Comparison of ENCODE assay signal across 8 cellular contexts in the genomic region with DNA sequence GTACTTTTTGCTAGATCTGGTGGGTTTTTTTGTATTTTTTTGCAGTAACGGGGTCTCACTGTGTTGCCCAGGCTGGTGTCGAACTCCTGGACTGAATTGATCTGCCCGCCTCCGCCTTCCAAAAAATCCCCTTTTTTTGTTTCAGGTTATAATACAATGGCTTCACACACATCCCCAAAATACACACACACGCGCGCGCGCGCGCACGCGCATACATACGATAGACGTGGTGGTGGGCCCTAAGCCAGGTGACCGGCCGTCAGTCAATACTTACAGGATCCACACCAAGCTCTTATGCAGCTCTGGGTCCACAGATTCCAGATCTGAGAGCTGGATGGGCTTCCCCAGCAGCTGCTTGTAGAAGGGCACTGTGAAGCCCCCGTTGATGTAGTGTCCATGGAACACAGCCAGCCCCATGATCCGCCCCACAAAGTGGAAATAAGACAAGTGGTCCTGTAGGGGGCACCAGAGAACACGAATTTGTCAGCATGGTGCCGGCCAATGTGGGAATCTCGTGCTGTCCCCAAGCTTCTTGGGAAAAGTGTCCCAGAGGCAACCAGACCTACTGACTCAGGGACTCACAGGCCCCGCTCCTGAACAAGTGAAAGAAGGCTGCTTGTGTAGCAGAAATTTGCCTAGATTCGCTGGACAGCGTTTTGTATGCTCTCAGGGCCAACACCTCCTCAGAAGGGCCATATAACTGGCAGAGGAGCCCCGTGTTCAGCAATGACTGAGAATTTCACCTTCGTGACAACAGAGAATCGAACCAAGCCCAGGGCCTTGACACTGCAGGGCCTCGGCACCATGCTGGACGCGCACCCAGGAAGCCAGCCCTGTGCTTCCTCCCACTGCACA.
A peak's percentile ranks its signal among the peaks of the same experiment; 100 is the strongest.
DNase-seq lines count a peak whose midpoint lies in the region; ATAC-seq and TF ChIP-seq lines count a peak whose summit lies in the region.

No MANE protein-coding gene starts in this region.

- no peak overlapping the region for H3K4me3 Mint-ChIP-seq in activated B cell treated with CpG ODN at 0.5 μM for 24 hours

- H3K27me3 Mint-ChIP-seq in activated B cell treated with CpG ODN at 0.5 μM for 24 hours = no peaks in the 10 kb centered on the region

- ATAC-seq in activated B cell treated with CpG ODN at 0.5 μM for 24 hours (ENCODE audit: low read depth) = peak; percentile 65
- no peak for ATAC-seq in HG02981 (IDR thresholded peaks at IDR 0.05; ENCODE audit: unreplicated experiment)

- H3K36me3 Mint-ChIP-seq in activated B cell treated with CpG ODN at 0.5 μM for 24 hours (ENCODE audit: low read depth) = peaks cover 85% of the 10 kb centered on the region

- no peaks in the 10 kb centered on the region for H3K9me3 Mint-ChIP-seq in activated B cell treated with CpG ODN at 0.5 μM for 24 hours

- H3K27ac Mint-ChIP-seq in activated B cell treated with CpG ODN at 0.5 μM for 24 hours = no peak overlapping the region

- POLR2A ChIA-PET in activated B cell treated with CpG ODN at 0.5 μM for 24 hours (lab: Charles Lee) = no interaction called here

- no peaks in the 10 kb centered on the region for H3K4me1 Mint-ChIP-seq in activated B cell treated with CpG ODN at 0.5 μM for 24 hours

- DNase-seq in SIG-M5 treated with dmso at 0.1 percent for 504 hours (lab: John Stamatoyannopoulos, UW; ENCODE audit: unreplicated experiment) (peak; percentile 53), SIG-M5 (lab: John Stamatoyannopoulos, UW) (no peak), NCI-H2081 treated with DMSO at 0.1 percent for 48 hours (lab: John Stamatoyannopoulos, UW) (peak; percentile 14), activated B cell treated with CpG ODN at 0.5 μM for 24 hours (no peak), cardiac fibroblast (ENCODE audit: low read depth in 2 of 2) (peak; percentile 88 to 93), islet precursor cell (peak; percentile 94)
- DNase-seq in stimulated activated CD4-positive, alpha-beta T cell treated with anti-CD3 and anti-CD28 coated beads, Interleukin-12 subunit alpha, Interleukin-12 subunit beta, amount 100 ng/mL, for 48 hours (ENCODE audit: low read depth in 2 of 3, low spot score in 1 of 3) = peak; percentile 25 to 55 (median 28)

- TF ChIP-seq CTCF in activated B cell treated with CpG ODN at 0.5 μM for 24 hours (IDR thresholded peaks at IDR 0.05) = peak; percentile 44
- TF ChIP-seq CTCF in cardiac fibroblast (IDR thresholded peaks at IDR 0.05; ENCODE audit: low read depth, low read length) = peak; percentile 63

- CTCF ChIA-PET in activated B cell treated with CpG ODN at 0.5 μM for 24 hours (lab: Charles Lee) = interaction anchor here (1.2 to 4.7 kb wide), 2 partner anchors 251 to 272 kb away, joined by 3 to 42 read pairs; no protein-coding TSS in a partner anchor

- intact Hi-C loops in activated B cell treated with CpG ODN at 0.5 μM for 24 hours (cut with micrococcal nuclease) = loop anchor here (1.0 kb wide), 1 partner anchor 273 kb away; no protein-coding TSS in a partner anchor

- no peak overlapping the region for H3K4me3 ChIP-seq in cardiac fibroblast (replicated peaks in 1 of 2; ENCODE audit: low read depth in 2 of 2, low read length in 2 of 2)

Comparison
In these comparisons a context has a peak if more than half of its experiments do, and no peak if none do; other contexts are left out.
1. DNase-seq: peak in SIG-M5 treated with dmso at 0.1 percent for 504 hours (single experiment), NCI-H2081 treated with DMSO at 0.1 percent for 48 hours (single experiment), cardiac fibroblast (2 of 2), islet precursor cell (single experiment) and stimulated activated CD4-positive, alpha-beta T cell treated with anti-CD3 and anti-CD28 coated beads, Interleukin-12 subunit alpha, Interleukin-12 subunit beta, amount 100 ng/mL, for 48 hours (3 of 3); none in SIG-M5 (single experiment) and activated B cell treated with CpG ODN at 0.5 μM for 24 hours (single experiment).